Comparison of ENCODE assay signal across 23 cellular contexts in the genomic region with DNA sequence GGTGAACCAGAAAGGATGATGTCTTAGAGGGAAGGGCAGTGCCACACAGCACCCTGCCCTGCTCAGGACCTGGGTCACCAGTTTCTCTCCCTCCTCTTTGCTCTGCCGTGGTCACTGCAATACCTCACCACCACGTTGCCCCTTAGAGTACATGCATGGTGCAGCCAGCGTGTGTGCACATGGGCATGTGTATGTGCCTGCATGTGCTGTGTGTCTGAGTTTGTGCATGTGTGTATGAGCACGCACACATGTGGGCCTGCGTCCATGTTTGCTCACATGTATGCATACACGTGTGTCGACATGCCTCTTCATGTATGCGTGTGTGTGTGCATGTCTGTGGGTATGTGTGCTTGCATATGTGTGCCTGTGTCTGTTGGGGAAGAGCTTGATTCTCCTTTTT. TPM values are rescaled to one million over a fixed set of nuclear protein-coding genes. Genes with fewer than 3 reads are reported as not detected.
DNase-seq lines count a peak whose midpoint lies in the region; ATAC-seq and TF ChIP-seq lines count a peak whose summit lies in the region.
"Had no signal": no experiment of that assay in that cellular context is flagged by ENCODE, and none has a peak within 500 bp of the region (broad histone marks: within the 10 kb centered on the region; RNA-seq: fewer than 3 reads in every experiment).

No MANE protein-coding gene starts in this region.

- H3K36me3 ChIP-seq in CD4-positive, CD25-positive, alpha-beta regulatory T cell (ENCODE audit: control insufficient read depth, insufficient read depth, low read length) = no peaks in the 10 kb centered on the region
- H3K36me3 ChIP-seq in mesenchymal stem cell (ENCODE audit: control insufficient read depth in 1 of 2, insufficient read depth in 2 of 2, low read depth in 1 of 2, low read length in 2 of 2) (no peaks in the 10 kb centered on the region), mesendoderm (ENCODE audit: control insufficient read depth, insufficient read depth, low read length) (no peaks in the 10 kb centered on the region), ascending aorta (no peaks in the 10 kb centered on the region)
- H3K36me3 ChIP-seq: brain microvascular endothelial cell, pancreas, spleen, upper lobe of left lung had no signal

- no peak overlapping the region for H2AFZ ChIP-seq in mesenchymal stem cell (ENCODE audit: low read depth, low read length)

- no peaks in the 10 kb centered on the region for H3K79me2 ChIP-seq in mesendoderm (ENCODE audit: control insufficient read depth, insufficient read depth, low read length)

- POLR2A ChIA-PET in CD4-positive, alpha-beta T cell (lab: Charles Lee) = interaction anchor here (0.6 to 6.4 kb wide), 11 partner anchors 9 to 555 kb away, joined by 3 to 46 read pairs (median 5); no protein-coding TSS in a partner anchor
- POLR2A ChIA-PET in activated CD8-positive, alpha-beta T cell treated with anti-CD3 and anti-CD28 coated beads, Interleukin-2, amount 10 ng/mL, durations not matched to agents 7 days and 5 days (lab: Charles Lee) = interaction anchor here (0.7 to 1.7 kb wide), 3 partner anchors 43 to 226 kb away, joined by 3 to 8 read pairs (median 3); no protein-coding TSS in a partner anchor

- H3K18ac ChIP-seq in mesenchymal stem cell (ENCODE audit: low read depth in 1 of 2, low read length in 2 of 2) (no peak overlapping the region), mesendoderm (ENCODE audit: low read length) (no peak overlapping the region)

- no peaks in the 10 kb centered on the region for H3K9me3 ChIP-seq in CD4-positive, CD25-positive, alpha-beta regulatory T cell (ENCODE audit: control insufficient read depth in 2 of 2, low read length in 2 of 2)
- H3K9me3 ChIP-seq in CD4-positive, alpha-beta T cell (ENCODE audit: control insufficient read depth, low read length) = no peaks in the 10 kb centered on the region
- H3K9me3 ChIP-seq in mesenchymal stem cell (ENCODE audit: control insufficient read depth, low read length) (no peaks in the 10 kb centered on the region), ascending aorta (no peaks in the 10 kb centered on the region)
- H3K9me3 ChIP-seq: pancreas, spleen, upper lobe of left lung had no signal

- H4K5ac ChIP-seq in mesendoderm (ENCODE audit: low read length) = no peak overlapping the region

- H3K79me1 ChIP-seq in mesenchymal stem cell (replicated peaks; ENCODE audit: low read length, poor library complexity, severe bottlenecking) = no peaks in the 10 kb centered on the region
- no peaks in the 10 kb centered on the region for H3K79me1 ChIP-seq in mesendoderm (ENCODE audit: low read length)

- H3K4me3 Mint-ChIP-seq in CD4-positive, CD25-positive, alpha-beta regulatory T cell = peak overlapping the region in 3 of 4 donors; percentile 19 to 74 (median 39)
- H3K4me3 Mint-ChIP-seq in CD4-positive, alpha-beta T cell = peak overlapping the region; percentile 78
- no peak overlapping the region for H3K4me3 Mint-ChIP-seq in activated CD8-positive, alpha-beta T cell treated with anti-CD3 and anti-CD28 coated beads, Interleukin-2, amount 10 ng/mL, durations not matched to agents 7 days and 5 days

- no peak overlapping the region for H3K27ac ChIP-seq in CD4-positive, CD25-positive, alpha-beta regulatory T cell (ENCODE audit: insufficient read depth, low read length, poor library complexity, severe bottlenecking)
- H3K27ac ChIP-seq in CD4-positive, alpha-beta T cell (ENCODE audit: low read depth, low read length) = no peak overlapping the region
- H3K27ac ChIP-seq in mesenchymal stem cell (ENCODE audit: low read length, poor library complexity, severe bottlenecking) = no peak overlapping the region
- no peak overlapping the region for H3K27ac ChIP-seq in mesendoderm (ENCODE audit: low read depth, low read length)
- H3K27ac ChIP-seq in ascending aorta = no peak overlapping the region
- H3K27ac ChIP-seq: brain microvascular endothelial cell, C4-2B, epithelial cell of prostate, pancreas, RWPE1, upper lobe of left lung had no signal

- no peak overlapping the region for H3K4ac ChIP-seq in mesenchymal stem cell (ENCODE audit: low read depth in 1 of 2, low read length in 2 of 2)
- no peak overlapping the region for H3K4ac ChIP-seq in mesendoderm (ENCODE audit: low read depth, low read length)

- H3K27me3 ChIP-seq in CD4-positive, CD25-positive, alpha-beta regulatory T cell (ENCODE audit: control insufficient read depth, insufficient read depth, low read length) = no peaks in the 10 kb centered on the region
- H3K27me3 ChIP-seq in CD4-positive, alpha-beta T cell (ENCODE audit: control insufficient read depth, insufficient read depth, low read length) = no peaks in the 10 kb centered on the region
- H3K27me3 ChIP-seq in mesenchymal stem cell (ENCODE audit: control insufficient read depth in 1 of 2, insufficient read depth in 1 of 2, low read length in 2 of 2) (peaks cover 0 to 44% of the 10 kb centered on the region in 2 experiments), mesendoderm (ENCODE audit: insufficient read depth, low read length, poor library complexity) (no peaks in the 10 kb centered on the region), ascending aorta (no peaks in the 10 kb centered on the region)
- H3K27me3 ChIP-seq: brain microvascular endothelial cell, pancreas, spleen, upper lobe of left lung had no signal

- no peaks in the 10 kb centered on the region for H3K9me3 Mint-ChIP-seq in CD4-positive, CD25-positive, alpha-beta regulatory T cell
- H3K9me3 Mint-ChIP-seq in CD4-positive, alpha-beta T cell = no peaks in the 10 kb centered on the region
- H3K9me3 Mint-ChIP-seq in activated CD8-positive, alpha-beta T cell treated with anti-CD3 and anti-CD28 coated beads, Interleukin-2, amount 10 ng/mL, durations not matched to agents 7 days and 5 days (ENCODE audit: insufficient read depth) = no peaks in the 10 kb centered on the region
- H3K9me3 Mint-ChIP-seq: activated T-helper 17 cell treated with anti-CD3 and anti-CD28 coated beads, Interleukin-2, amount 50 U/mL, for 72 hours had no signal

- no peak overlapping the region for H2BK12ac ChIP-seq in mesenchymal stem cell (ENCODE audit: low read length in 2 of 2)

- H3K27me3 Mint-ChIP-seq in CD4-positive, CD25-positive, alpha-beta regulatory T cell = peaks cover 2% of the 10 kb centered on the region
- no peaks in the 10 kb centered on the region for H3K27me3 Mint-ChIP-seq in CD4-positive, alpha-beta T cell
- no peaks in the 10 kb centered on the region for H3K27me3 Mint-ChIP-seq in activated CD8-positive, alpha-beta T cell treated with anti-CD3 and anti-CD28 coated beads, Interleukin-2, amount 10 ng/mL, durations not matched to agents 7 days and 5 days (ENCODE audit: low read depth)
- H3K27me3 Mint-ChIP-seq: activated T-helper 17 cell treated with anti-CD3 and anti-CD28 coated beads, Interleukin-2, amount 50 U/mL, for 72 hours had no signal

- peak overlapping the region; percentile 5 for H3K4me3 ChIP-seq in CD4-positive, CD25-positive, alpha-beta regulatory T cell (ENCODE audit: low read depth, low read length)
- H3K4me3 ChIP-seq in mesenchymal stem cell (ENCODE audit: insufficient read depth in 1 of 2, low read depth in 1 of 2, low read length in 2 of 2) (no peak overlapping the region), mesendoderm (ENCODE audit: low read length) (no peak overlapping the region), ascending aorta (no peak overlapping the region)
- H3K4me3 ChIP-seq: GM12878, pancreas, spleen, upper lobe of left lung had no signal

- peak overlapping the region in 1 of 2 experiments; percentile 14 for H3K14ac ChIP-seq in mesenchymal stem cell (ENCODE audit: low read length in 2 of 2)

- H3K9ac ChIP-seq in mesenchymal stem cell (ENCODE audit: low read length) (no peak overlapping the region), mesendoderm (ENCODE audit: low read length) (no peak overlapping the region)

- H4K91ac ChIP-seq in mesenchymal stem cell (ENCODE audit: low read length) = peak overlapping the region; percentile 72

- 96% methylated on average over 8 of the region's 8 CpGs for WGBS in mesenchymal stem cell
- WGBS in mesendoderm (ENCODE audit: extremely low coverage, insufficient coverage, low lambda C conversion rate) = no CpG with 5 or more reads among the region's 8 CpGs

- peak overlapping the region; percentile 83 to 95 (median 88) for H3K27ac Mint-ChIP-seq in CD4-positive, CD25-positive, alpha-beta regulatory T cell
- H3K27ac Mint-ChIP-seq in CD4-positive, alpha-beta T cell = peak overlapping the region; percentile 94
- peak overlapping the region; percentile 63 for H3K27ac Mint-ChIP-seq in activated CD8-positive, alpha-beta T cell treated with anti-CD3 and anti-CD28 coated beads, Interleukin-2, amount 10 ng/mL, durations not matched to agents 7 days and 5 days

- TF ChIP-seq CTCF in CD4-positive, alpha-beta T cell (IDR thresholded peaks at IDR 0.05) = no peak
- no peak for TF ChIP-seq CTCF in ascending aorta (IDR thresholded peaks at IDR 0.05)

- intact Hi-C loops in CD4-positive, alpha-beta T cell (cut with DNase I, micrococcal nuclease) = loop anchor here in 1 of 2 experiments (5.0 kb wide), 1 partner anchor 37 kb away; no protein-coding TSS in a partner anchor
- intact Hi-C loops in ascending aorta (cut with DNase I) = no loop called here

- peaks cover 60% of the 10 kb centered on the region for H3K4me1 ChIP-seq in CD4-positive, CD25-positive, alpha-beta regulatory T cell (ENCODE audit: control insufficient read depth, insufficient read depth, low read length, poor library complexity, severe bottlenecking)
- H3K4me1 ChIP-seq in mesenchymal stem cell (ENCODE audit: control insufficient read depth, insufficient read depth, low read depth, low read length) = peaks cover 21% of the 10 kb centered on the region
- no peaks in the 10 kb centered on the region for H3K4me1 ChIP-seq in mesendoderm (ENCODE audit: control insufficient read depth, low read depth, low read length)
- H3K4me1 ChIP-seq in ascending aorta = no peaks in the 10 kb centered on the region
- H3K4me1 ChIP-seq: pancreas had no signal

- H3K36me3 Mint-ChIP-seq in CD4-positive, CD25-positive, alpha-beta regulatory T cell = no peaks in the 10 kb centered on the region
- no peaks in the 10 kb centered on the region for H3K36me3 Mint-ChIP-seq in CD4-positive, alpha-beta T cell (ENCODE audit: low read depth)
- peaks cover 5% of the 10 kb centered on the region for H3K36me3 Mint-ChIP-seq in activated CD8-positive, alpha-beta T cell treated with anti-CD3 and anti-CD28 coated beads, Interleukin-2, amount 10 ng/mL, durations not matched to agents 7 days and 5 days (ENCODE audit: low read depth)

- H2AK5ac ChIP-seq in mesenchymal stem cell (ENCODE audit: low read length, severe bottlenecking) (no peak overlapping the region), mesendoderm (ENCODE audit: low read length) (no peak overlapping the region)

- ATAC-seq in CD4-positive, CD25-positive, alpha-beta regulatory T cell (ENCODE audit: low read depth in 2 of 2) = no peak
- no peak for ATAC-seq in CD4-positive, alpha-beta T cell (ENCODE audit: poor library complexity)
- no peak for ATAC-seq in activated CD8-positive, alpha-beta T cell treated with anti-CD3 and anti-CD28 coated beads, Interleukin-2, amount 10 ng/mL, durations not matched to agents 7 days and 5 days
- ATAC-seq: activated T-helper 17 cell treated with anti-CD3 and anti-CD28 coated beads, Interleukin-2, amount 50 U/mL, for 72 hours; GM12878; left ventricle myocardium superior; pancreas had no signal

- H2BK15ac ChIP-seq in mesenchymal stem cell (ENCODE audit: low read depth, poor library complexity, severe bottlenecking) = no peak overlapping the region
- H2BK15ac ChIP-seq in mesendoderm (replicated peaks; ENCODE audit: low read depth) = no peak overlapping the region

- no peak overlapping the region for H4K8ac ChIP-seq in mesenchymal stem cell (ENCODE audit: low read length)
- no peak overlapping the region for H4K8ac ChIP-seq in mesendoderm (ENCODE audit: low read depth, low read length)

- no peak for DNase-seq in CD4-positive, CD25-positive, alpha-beta regulatory T cell
- DNase-seq in CD4-positive, alpha-beta T cell = no peak
- no peak for DNase-seq in activated CD8-positive, alpha-beta T cell treated with anti-CD3 and anti-CD28 coated beads, Interleukin-2, amount 10 ng/mL, durations not matched to agents 7 days and 5 days
- DNase-seq in mesenchymal stem cell = no peak
- no peak for DNase-seq in mesendoderm
- no peak for DNase-seq in kidney tubule cell (ENCODE audit: low spot score)
- no peak for DNase-seq in ascending aorta (ENCODE audit: low spot score in 2 of 2)
- DNase-seq: activated CD4-positive, alpha-beta T cell treated with anti-CD3 and anti-CD28 coated beads for 48 hours; brain microvascular endothelial cell; EL; glutamatergic neuron; islet precursor cell; left ventricle myocardium superior; NCI-H1694; NCI-H2171; pancreas; spleen; upper lobe of left lung had no signal

- peaks cover 27 to 92% (median 35%) of the 10 kb centered on the region in 4 donors for H3K4me1 Mint-ChIP-seq in CD4-positive, CD25-positive, alpha-beta regulatory T cell
- peaks cover 96% of the 10 kb centered on the region for H3K4me1 Mint-ChIP-seq in CD4-positive, alpha-beta T cell (ENCODE audit: low read depth)
- H3K4me1 Mint-ChIP-seq in activated CD8-positive, alpha-beta T cell treated with anti-CD3 and anti-CD28 coated beads, Interleukin-2, amount 10 ng/mL, durations not matched to agents 7 days and 5 days (ENCODE audit: low read depth) = peaks cover 69% of the 10 kb centered on the region

- H2BK120ac ChIP-seq in mesenchymal stem cell (ENCODE audit: low read depth, low read length) (no peak overlapping the region), mesendoderm (ENCODE audit: low read depth, low read length) (no peak overlapping the region)

- H3K4me2 ChIP-seq in mesenchymal stem cell (ENCODE audit: low read length, poor library complexity, severe bottlenecking) (no peak overlapping the region), mesendoderm (ENCODE audit: low read length) (no peak overlapping the region)

- CTCF ChIA-PET in CD4-positive, alpha-beta T cell (lab: Charles Lee) = interaction anchor here (1.2 to 2.5 kb wide), 2 partner anchors 10 to 110 kb away, joined by 7 to 13 read pairs; no protein-coding TSS in a partner anchor
- CTCF ChIA-PET in activated CD8-positive, alpha-beta T cell treated with anti-CD3 and anti-CD28 coated beads, Interleukin-2, amount 10 ng/mL, durations not matched to agents 7 days and 5 days (lab: Charles Lee) = interaction anchor here (1.7 to 7.7 kb wide), 4 partner anchors 9 to 69 kb away, joined by 3 to 98 read pairs (median 5); no protein-coding TSS in a partner anchor

- H3K56ac ChIP-seq in mesendoderm (ENCODE audit: low read length) = no peak overlapping the region

- H2BK5ac ChIP-seq in mesenchymal stem cell (ENCODE audit: low read depth, low read length, poor library complexity, severe bottlenecking) = no peak overlapping the region
- H2BK5ac ChIP-seq in mesendoderm (ENCODE audit: low read length) = no peak overlapping the region

- H3K23ac ChIP-seq in mesenchymal stem cell (ENCODE audit: low read length in 2 of 2) = peak overlapping the region in 1 of 2 experiments; percentile 11
- no peak overlapping the region for H3K23ac ChIP-seq in mesendoderm (ENCODE audit: low read length)

RNA-seq across cellular contexts. Expression of gene SEMA4D, which starts 41.5 kb away (rescaled TPM):
- total RNA-seq in CD4-positive, CD25-positive, alpha-beta regulatory T cell = 480 TPM
- polyA plus RNA-seq in CD4-positive, CD25-positive, alpha-beta regulatory T cell = 100 to 1,000 TPM in 1 of 4 donors, 10 to 100 TPM in 3; 67.5 to 108 (median 90.2) TPM
- total RNA-seq in CD4-positive, alpha-beta T cell = 100 to 1,000 TPM; 399 to 430 TPM
- 100 to 1,000 TPM; 314 to 321 TPM for total RNA-seq in activated CD8-positive, alpha-beta T cell treated with anti-CD3 and anti-CD28 coated beads, Interleukin-2, amount 10 ng/mL, durations not matched to agents 7 days and 5 days
- polyA plus RNA-seq in mesenchymal stem cell (2013, experiment 1 of 2) = 3.2 TPM
- 3.2 TPM for polyA plus RNA-seq in mesenchymal stem cell (2013, experiment 2 of 2)
- 8.6 TPM for polyA plus RNA-seq in mesendoderm (2013, experiment 1 of 2)
- polyA plus RNA-seq in mesendoderm (2013, experiment 2 of 2) = 8.9 TPM
- 13.5 TPM for total RNA-seq in ascending aorta

Comparison
In these comparisons a context has a peak if more than half of its experiments do, and no peak if none do; other contexts are left out.
1. RNA of gene SEMA4D, which starts 41.5 kb away (total RNA-seq): 480 TPM in CD4-positive, CD25-positive, alpha-beta regulatory T cell (single experiment), 399 to 430 TPM in CD4-positive, alpha-beta T cell and 314 to 321 TPM in activated CD8-positive, alpha-beta T cell treated with anti-CD3 and anti-CD28 coated beads, Interleukin-2, amount 10 ng/mL, durations not matched to agents 7 days and 5 days; 13.5 TPM in ascending aorta (single experiment); every median in the first group is over 10 times any median in the second.
2. Peak in every context shown above with its lines, with median percentiles within 50 percentile points of each other: H3K27ac Mint-ChIP-seq.